9 cellular contexts compared by ENCODE assay signal in genomic region chr10:31129261-31129660, GRCh38.
A peak's percentile ranks its signal among the peaks of the same experiment; 100 is the strongest.
DNase-seq lines count a peak whose midpoint lies in the region; ATAC-seq and TF ChIP-seq lines count a peak whose summit lies in the region.
"Had no signal": no experiment of that assay in that cellular context is flagged by ENCODE, and none has a peak within 500 bp of the region (broad histone marks: within the 10 kb centered on the region; RNA-seq: fewer than 3 reads in every experiment).

No MANE protein-coding gene starts in this region.

- H3K36me3 ChIP-seq in neural progenitor cell, result no peaks in the 10 kb centered on the region

- peak overlapping the region; percentile 24 for H3K27ac Mint-ChIP-seq in neural progenitor cell
- H3K27ac Mint-ChIP-seq: activated CD8-positive, alpha-beta T cell treated with anti-CD3 and anti-CD28 coated beads, Interleukin-2, amount 10 ng/mL, durations not matched to agents 7 days and 5 days had no signal

- H3K27me3 ChIP-seq in neural progenitor cell, result no peaks in the 10 kb centered on the region

- H3K4me3 ChIP-seq in fibroblast of pulmonary artery (replicated peaks; ENCODE audit: low read depth, low read length), result no peak overlapping the region
- no peak overlapping the region for H3K4me3 ChIP-seq in neural progenitor cell

- H3K4me1 Mint-ChIP-seq in neural progenitor cell, result peaks cover 38% of the 10 kb centered on the region

- H2AFZ ChIP-seq in neural progenitor cell (replicated peaks), result no peak overlapping the region

- no peaks in the 10 kb centered on the region for H3K36me3 Mint-ChIP-seq in neural progenitor cell

- no peak overlapping the region for H3K4me3 Mint-ChIP-seq in neural progenitor cell
- H3K4me3 Mint-ChIP-seq: activated CD8-positive, alpha-beta T cell treated with anti-CD3 and anti-CD28 coated beads, Interleukin-2, amount 10 ng/mL, durations not matched to agents 7 days and 5 days had no signal

- TF ChIP-seq CTCF in fibroblast of pulmonary artery (IDR thresholded peaks at IDR 0.05; ENCODE audit: low read length, missing control alignments) (no peak), neural progenitor cell (IDR thresholded peaks at IDR 0.05) (no peak)

- peaks cover 10% of the 10 kb centered on the region for H3K27me3 Mint-ChIP-seq in neural progenitor cell (ENCODE audit: insufficient read depth, low read depth)

- DNase-seq in EL (peak; percentile 62), NCI-H69 (lab: John Stamatoyannopoulos, UW) (peak; percentile 7), fibroblast of pulmonary artery (ENCODE audit: low read depth) (peak; percentile 97), neural progenitor cell (ENCODE audit: low spot score) (peak; percentile 27), SIG-M5 (lab: John Stamatoyannopoulos, UW) (no peak), superior temporal gyrus (ENCODE audit: extremely low spot score) (no peak)
- DNase-seq: activated CD8-positive, alpha-beta T cell treated with anti-CD3 and anti-CD28 coated beads, Interleukin-2, amount 10 ng/mL, durations not matched to agents 7 days and 5 days had no signal

- no peak overlapping the region for H3K9ac ChIP-seq in neural progenitor cell

- H4K20me1 ChIP-seq in neural progenitor cell (ENCODE audit: low read depth), result no peaks in the 10 kb centered on the region

- H3K9me3 Mint-ChIP-seq in neural progenitor cell, result no peaks in the 10 kb centered on the region

- H3F3A ChIP-seq in neural progenitor cell (ENCODE audit: low read depth), result peaks cover 19% of the 10 kb centered on the region

- peaks cover 14% of the 10 kb centered on the region for H3K4me1 ChIP-seq in neural progenitor cell

- H3K4me2 ChIP-seq in neural progenitor cell, result no peak overlapping the region

- ATAC-seq in HG02973 (IDR thresholded peaks at IDR 0.05; ENCODE audit: unreplicated experiment) (no peak), GM21423 (IDR thresholded peaks at IDR 0.05; ENCODE audit: unreplicated experiment) (no peak)
- ATAC-seq: activated CD8-positive, alpha-beta T cell treated with anti-CD3 and anti-CD28 coated beads, Interleukin-2, amount 10 ng/mL, durations not matched to agents 7 days and 5 days had no signal

- no peak overlapping the region for H3K27ac ChIP-seq in neural progenitor cell

- no peaks in the 10 kb centered on the region for H3K9me3 ChIP-seq in neural progenitor cell (ENCODE audit: low read depth)

- no peaks in the 10 kb centered on the region for H3K79me2 ChIP-seq in neural progenitor cell (ENCODE audit: low read depth)

Comparison
In these comparisons a context has a peak if more than half of its experiments do, and no peak if none do; other contexts are left out.
1. DNase-seq: peak in EL (single experiment), NCI-H69 (single experiment), fibroblast of pulmonary artery (single experiment) and neural progenitor cell (single experiment); none in SIG-M5 (single experiment) and superior temporal gyrus (single experiment).